ENCODE assay signal across 1 cellular context in the genomic region with DNA sequence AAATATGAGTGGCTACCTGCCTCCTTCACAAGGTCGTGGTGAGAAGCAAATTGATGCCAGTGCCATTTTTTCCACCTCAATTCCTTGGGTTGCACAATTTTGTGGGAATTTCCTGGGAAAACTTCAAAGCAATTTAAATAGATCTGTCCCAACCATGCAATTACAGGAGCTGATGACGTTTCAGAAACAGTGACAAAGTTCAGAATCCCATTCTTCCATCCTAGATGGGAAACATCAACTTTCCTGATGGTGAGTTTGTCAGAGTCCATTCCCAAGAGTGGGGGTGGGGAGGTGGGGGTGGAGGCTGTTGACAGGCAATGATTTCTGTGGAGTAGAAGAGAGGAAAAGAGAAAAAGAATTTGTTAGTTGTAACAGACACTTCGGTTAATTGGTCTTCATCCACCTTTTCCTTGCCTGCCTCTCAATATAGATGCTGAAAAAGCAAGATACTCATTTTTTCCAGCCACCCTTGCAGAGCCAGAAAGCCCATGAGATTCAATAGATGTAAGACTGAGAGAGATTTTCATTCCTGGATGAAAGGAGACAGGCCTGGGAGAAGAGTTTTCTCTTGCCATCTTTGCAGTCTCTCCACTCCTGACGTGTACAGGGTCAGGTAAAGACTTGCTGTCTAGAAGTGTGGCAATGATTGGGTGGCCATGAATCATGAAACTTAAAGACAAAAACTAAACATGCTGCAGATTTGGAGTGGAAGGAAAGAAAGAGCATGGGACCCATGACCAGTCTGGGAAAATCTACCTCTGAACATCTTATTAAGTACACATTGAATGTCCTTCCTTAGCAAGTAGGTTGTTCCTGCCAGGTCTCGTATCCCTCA.
TF ChIP-seq lines count a peak whose summit lies in the region.

No MANE protein-coding gene starts in this region.

TF ChIP-seq in HepG2, 621 proteins besides CTCF, POLR2A, EP300 and RAD21 (continued from another document and continues in another):
- TF ChIP-seq ZNF496 (CRISPR knock-in tag; IDR thresholded peaks at IDR 0.05; ENCODE audit: insufficient replicate concordance) (no peak), ZBTB7B (CRISPR knock-in tag; IDR thresholded peaks at IDR 0.05) (no peak), HNF1B (CRISPR knock-in tag; IDR thresholded peaks at IDR 0.05) (peak; percentile 75), ZNF263 (CRISPR knock-in tag; IDR thresholded peaks at IDR 0.05) (no peak), IKZF4 (CRISPR knock-in tag; IDR thresholded peaks at IDR 0.05; ENCODE audit: borderline replicate concordance, low read depth, not compliant biosample characterization) (no peak), KDM5A (IDR thresholded peaks at IDR 0.05; ENCODE audit: borderline replicate concordance, low read length) (no peak; the same call in 1 of the 2 replicates), THAP11 (CRISPR knock-in tag; IDR thresholded peaks at IDR 0.05) (peak; percentile 63), AKAP8 (CRISPR knock-in tag; IDR thresholded peaks at IDR 0.05) (no peak), ATF5 (CRISPR knock-in tag; IDR thresholded peaks at IDR 0.05; ENCODE audit: low read depth) (no peak), RAD51 (IDR thresholded peaks at IDR 0.05; ENCODE audit: borderline replicate concordance) (no peak), NFKBIZ (CRISPR knock-in tag; IDR thresholded peaks at IDR 0.05) (no peak), FOXC1 (CRISPR knock-in tag; IDR thresholded peaks at IDR 0.05; ENCODE audit: borderline replicate concordance) (no peak), ZNF746 (CRISPR knock-in tag; IDR thresholded peaks at IDR 0.05) (no peak), ZNF350 (CRISPR knock-in tag; IDR thresholded peaks at IDR 0.05; ENCODE audit: borderline replicate concordance, low read depth) (no peak), ZNF292 (CRISPR knock-in tag; IDR thresholded peaks at IDR 0.05; ENCODE audit: borderline replicate concordance, low read depth) (no peak), ZNF75D (CRISPR knock-in tag; IDR thresholded peaks at IDR 0.05; ENCODE audit: borderline replicate concordance) (no peak), PCBP1 (IDR thresholded peaks at IDR 0.05; ENCODE audit: borderline replicate concordance, low read depth, low read length) (no peak), MTA1 (CRISPR knock-in tag; IDR thresholded peaks at IDR 0.05; ENCODE audit: borderline replicate concordance) (no peak), DMAP1 (CRISPR knock-in tag; IDR thresholded peaks at IDR 0.05) (peak; percentile 45; the same call in 1 of the 2 replicates), ZNF850 (CRISPR knock-in tag; conservative IDR thresholded peaks at IDR 0.05) (no peak), ADNP (CRISPR knock-in tag; IDR thresholded peaks at IDR 0.05) (no peak), SP140L (CRISPR knock-in tag; IDR thresholded peaks at IDR 0.05; ENCODE audit: borderline replicate concordance) (no peak), CCDC6 (CRISPR knock-in tag; IDR thresholded peaks at IDR 0.05) (no peak), NFIC (IDR thresholded peaks at IDR 0.05; ENCODE audit: low read length) (peak; percentile 83), KLF16 (CRISPR knock-in tag; IDR thresholded peaks at IDR 0.05) (peak in 1 of 2 experiments; percentile 38; a peak in 1 of 4 replicates), CBX5 (CRISPR knock-in tag; IDR thresholded peaks at IDR 0.05; ENCODE audit: borderline replicate concordance) (no peak), ZMYM2 (CRISPR knock-in tag; IDR thresholded peaks at IDR 0.05) (no peak), FOXJ3 (CRISPR knock-in tag; IDR thresholded peaks at IDR 0.05; ENCODE audit: borderline replicate concordance) (peak; percentile 55; the same call in 1 of the 2 replicates), ZNF839 (CRISPR knock-in tag; IDR thresholded peaks at IDR 0.05; ENCODE audit: borderline replicate concordance) (no peak), KDM3A (CRISPR knock-in tag; IDR thresholded peaks at IDR 0.05; ENCODE audit: low read depth) (no peak), ATRX (CRISPR knock-in tag; IDR thresholded peaks at IDR 0.05; ENCODE audit: borderline replicate concordance) (no peak), EED (CRISPR knock-in tag; IDR thresholded peaks at IDR 0.05) (no peak), PAX8 (CRISPR knock-in tag; IDR thresholded peaks at IDR 0.05; ENCODE audit: borderline replicate concordance) (no peak), POGZ (CRISPR knock-in tag; IDR thresholded peaks at IDR 0.05) (peak; percentile 71), THAP8 (CRISPR knock-in tag; IDR thresholded peaks at IDR 0.05; ENCODE audit: borderline replicate concordance) (no peak)
- TF ChIP-seq, protein P1, sequence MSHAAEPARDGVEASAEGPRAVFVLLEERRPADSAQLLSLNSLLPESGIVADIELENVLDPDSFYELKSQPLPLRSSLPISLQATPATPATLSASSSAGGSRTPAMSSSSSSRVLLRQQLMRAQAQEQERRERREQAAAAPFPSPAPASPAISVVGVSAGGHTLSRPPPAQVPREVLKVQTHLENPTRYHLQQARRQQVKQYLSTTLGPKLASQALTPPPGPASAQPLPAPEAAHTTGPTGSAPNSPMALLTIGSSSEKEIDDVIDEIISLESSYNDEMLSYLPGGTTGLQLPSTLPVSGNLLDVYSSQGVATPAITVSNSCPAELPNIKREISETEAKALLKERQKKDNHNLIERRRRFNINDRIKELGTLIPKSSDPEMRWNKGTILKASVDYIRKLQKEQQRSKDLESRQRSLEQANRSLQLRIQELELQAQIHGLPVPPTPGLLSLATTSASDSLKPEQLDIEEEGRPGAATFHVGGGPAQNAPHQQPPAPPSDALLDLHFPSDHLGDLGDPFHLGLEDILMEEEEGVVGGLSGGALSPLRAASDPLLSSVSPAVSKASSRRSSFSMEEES (CRISPR knock-in tag; IDR thresholded peaks at IDR 0.05), result peak; percentile 35; the same call in 1 of the 2 replicates
- TF ChIP-seq, protein P2, sequence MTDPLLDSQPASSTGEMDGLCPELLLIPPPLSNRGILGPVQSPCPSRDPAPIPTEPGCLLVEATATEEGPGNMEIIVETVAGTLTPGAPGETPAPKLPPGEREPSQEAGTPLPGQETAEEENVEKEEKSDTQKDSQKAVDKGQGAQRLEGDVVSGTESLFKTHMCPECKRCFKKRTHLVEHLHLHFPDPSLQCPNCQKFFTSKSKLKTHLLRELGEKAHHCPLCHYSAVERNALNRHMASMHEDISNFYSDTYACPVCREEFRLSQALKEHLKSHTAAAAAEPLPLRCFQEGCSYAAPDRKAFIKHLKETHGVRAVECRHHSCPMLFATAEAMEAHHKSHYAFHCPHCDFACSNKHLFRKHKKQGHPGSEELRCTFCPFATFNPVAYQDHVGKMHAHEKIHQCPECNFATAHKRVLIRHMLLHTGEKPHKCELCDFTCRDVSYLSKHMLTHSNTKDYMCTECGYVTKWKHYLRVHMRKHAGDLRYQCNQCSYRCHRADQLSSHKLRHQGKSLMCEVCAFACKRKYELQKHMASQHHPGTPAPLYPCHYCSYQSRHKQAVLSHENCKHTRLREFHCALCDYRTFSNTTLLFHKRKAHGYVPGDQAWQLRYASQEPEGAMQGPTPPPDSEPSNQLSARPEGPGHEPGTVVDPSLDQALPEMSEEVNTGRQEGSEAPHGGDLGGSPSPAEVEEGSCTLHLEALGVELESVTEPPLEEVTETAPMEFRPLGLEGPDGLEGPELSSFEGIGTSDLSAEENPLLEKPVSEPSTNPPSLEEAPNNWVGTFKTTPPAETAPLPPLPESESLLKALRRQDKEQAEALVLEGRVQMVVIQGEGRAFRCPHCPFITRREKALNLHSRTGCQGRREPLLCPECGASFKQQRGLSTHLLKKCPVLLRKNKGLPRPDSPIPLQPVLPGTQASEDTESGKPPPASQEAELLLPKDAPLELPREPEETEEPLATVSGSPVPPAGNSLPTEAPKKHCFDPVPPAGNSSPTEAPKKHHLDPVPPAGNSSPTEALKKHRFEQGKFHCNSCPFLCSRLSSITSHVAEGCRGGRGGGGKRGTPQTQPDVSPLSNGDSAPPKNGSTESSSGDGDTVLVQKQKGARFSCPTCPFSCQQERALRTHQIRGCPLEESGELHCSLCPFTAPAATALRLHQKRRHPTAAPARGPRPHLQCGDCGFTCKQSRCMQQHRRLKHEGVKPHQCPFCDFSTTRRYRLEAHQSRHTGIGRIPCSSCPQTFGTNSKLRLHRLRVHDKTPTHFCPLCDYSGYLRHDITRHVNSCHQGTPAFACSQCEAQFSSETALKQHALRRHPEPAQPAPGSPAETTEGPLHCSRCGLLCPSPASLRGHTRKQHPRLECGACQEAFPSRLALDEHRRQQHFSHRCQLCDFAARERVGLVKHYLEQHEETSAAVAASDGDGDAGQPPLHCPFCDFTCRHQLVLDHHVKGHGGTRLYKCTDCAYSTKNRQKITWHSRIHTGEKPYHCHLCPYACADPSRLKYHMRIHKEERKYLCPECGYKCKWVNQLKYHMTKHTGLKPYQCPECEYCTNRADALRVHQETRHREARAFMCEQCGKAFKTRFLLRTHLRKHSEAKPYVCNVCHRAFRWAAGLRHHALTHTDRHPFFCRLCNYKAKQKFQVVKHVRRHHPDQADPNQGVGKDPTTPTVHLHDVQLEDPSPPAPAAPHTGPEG (CRISPR knock-in tag; IDR thresholded peaks at IDR 0.05), result no peak
- TF ChIP-seq, protein P3, sequence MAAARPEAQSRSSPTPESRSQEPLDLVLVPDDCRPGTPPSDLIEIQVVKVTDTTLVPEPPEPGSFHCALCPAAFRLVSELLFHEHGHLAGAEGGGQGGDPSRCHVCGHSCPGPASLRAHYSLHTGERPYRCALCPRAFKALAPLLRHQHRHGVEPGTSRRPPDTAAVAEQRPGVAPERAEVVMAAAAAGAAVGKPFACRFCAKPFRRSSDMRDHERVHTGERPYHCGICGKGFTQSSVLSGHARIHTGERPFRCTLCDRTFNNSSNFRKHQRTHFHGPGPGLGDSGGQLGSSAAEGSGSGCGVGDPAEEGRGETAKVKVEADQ (CRISPR knock-in tag; IDR thresholded peaks at IDR 0.05; ENCODE audit: borderline replicate concordance), result 0 out of 2 replicates have a peak, but pooled peaks have one; percentile 46
- TF ChIP-seq, protein P4, sequence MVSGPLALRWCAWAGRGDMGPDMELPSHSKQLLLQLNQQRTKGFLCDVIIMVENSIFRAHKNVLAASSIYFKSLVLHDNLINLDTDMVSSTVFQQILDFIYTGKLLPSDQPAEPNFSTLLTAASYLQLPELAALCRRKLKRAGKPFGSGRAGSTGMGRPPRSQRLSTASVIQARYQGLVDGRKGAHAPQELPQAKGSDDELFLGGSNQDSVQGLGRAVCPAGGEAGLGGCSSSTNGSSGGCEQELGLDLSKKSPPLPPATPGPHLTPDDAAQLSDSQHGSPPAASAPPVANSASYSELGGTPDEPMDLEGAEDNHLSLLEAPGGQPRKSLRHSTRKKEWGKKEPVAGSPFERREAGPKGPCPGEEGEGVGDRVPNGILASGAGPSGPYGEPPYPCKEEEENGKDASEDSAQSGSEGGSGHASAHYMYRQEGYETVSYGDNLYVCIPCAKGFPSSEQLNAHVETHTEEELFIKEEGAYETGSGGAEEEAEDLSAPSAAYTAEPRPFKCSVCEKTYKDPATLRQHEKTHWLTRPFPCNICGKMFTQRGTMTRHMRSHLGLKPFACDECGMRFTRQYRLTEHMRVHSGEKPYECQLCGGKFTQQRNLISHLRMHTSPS (CRISPR knock-in tag; IDR thresholded peaks at IDR 0.05; ENCODE audit: low read depth), result no peak
- TF ChIP-seq, protein P5, sequence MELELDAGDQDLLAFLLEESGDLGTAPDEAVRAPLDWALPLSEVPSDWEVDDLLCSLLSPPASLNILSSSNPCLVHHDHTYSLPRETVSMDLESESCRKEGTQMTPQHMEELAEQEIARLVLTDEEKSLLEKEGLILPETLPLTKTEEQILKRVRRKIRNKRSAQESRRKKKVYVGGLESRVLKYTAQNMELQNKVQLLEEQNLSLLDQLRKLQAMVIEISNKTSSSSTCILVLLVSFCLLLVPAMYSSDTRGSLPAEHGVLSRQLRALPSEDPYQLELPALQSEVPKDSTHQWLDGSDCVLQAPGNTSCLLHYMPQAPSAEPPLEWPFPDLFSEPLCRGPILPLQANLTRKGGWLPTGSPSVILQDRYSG (CRISPR knock-in tag; IDR thresholded peaks at IDR 0.05), result no peak
- TF ChIP-seq, protein P6, sequence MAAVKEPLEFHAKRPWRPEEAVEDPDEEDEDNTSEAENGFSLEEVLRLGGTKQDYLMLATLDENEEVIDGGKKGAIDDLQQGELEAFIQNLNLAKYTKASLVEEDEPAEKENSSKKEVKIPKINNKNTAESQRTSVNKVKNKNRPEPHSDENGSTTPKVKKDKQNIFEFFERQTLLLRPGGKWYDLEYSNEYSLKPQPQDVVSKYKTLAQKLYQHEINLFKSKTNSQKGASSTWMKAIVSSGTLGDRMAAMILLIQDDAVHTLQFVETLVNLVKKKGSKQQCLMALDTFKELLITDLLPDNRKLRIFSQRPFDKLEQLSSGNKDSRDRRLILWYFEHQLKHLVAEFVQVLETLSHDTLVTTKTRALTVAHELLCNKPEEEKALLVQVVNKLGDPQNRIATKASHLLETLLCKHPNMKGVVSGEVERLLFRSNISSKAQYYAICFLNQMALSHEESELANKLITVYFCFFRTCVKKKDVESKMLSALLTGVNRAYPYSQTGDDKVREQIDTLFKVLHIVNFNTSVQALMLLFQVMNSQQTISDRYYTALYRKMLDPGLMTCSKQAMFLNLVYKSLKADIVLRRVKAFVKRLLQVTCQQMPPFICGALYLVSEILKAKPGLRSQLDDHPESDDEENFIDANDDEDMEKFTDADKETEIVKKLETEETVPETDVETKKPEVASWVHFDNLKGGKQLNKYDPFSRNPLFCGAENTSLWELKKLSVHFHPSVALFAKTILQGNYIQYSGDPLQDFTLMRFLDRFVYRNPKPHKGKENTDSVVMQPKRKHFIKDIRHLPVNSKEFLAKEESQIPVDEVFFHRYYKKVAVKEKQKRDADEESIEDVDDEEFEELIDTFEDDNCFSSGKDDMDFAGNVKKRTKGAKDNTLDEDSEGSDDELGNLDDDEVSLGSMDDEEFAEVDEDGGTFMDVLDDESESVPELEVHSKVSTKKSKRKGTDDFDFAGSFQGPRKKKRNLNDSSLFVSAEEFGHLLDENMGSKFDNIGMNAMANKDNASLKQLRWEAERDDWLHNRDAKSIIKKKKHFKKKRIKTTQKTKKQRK (IDR thresholded peaks at IDR 0.05; ENCODE audit: low read length), result no peak
